ENCODE assay signal across 8 cellular contexts in genomic region chr18:11909081-11909410, GRCh38. TPM values are rescaled to one million over a fixed set of nuclear protein-coding genes. Genes with fewer than 3 reads are reported as not detected.
A peak's percentile ranks its signal among the peaks of the same experiment; 100 is the strongest.
DNase-seq lines count a peak whose midpoint lies in the region; ATAC-seq and TF ChIP-seq lines count a peak whose summit lies in the region.

No MANE protein-coding gene starts in this region.

- H3K27ac ChIP-seq in gastroesophageal sphincter (peak overlapping the region; percentile 88 to 100 (median 96)), skin epidermis (peak overlapping the region; percentile 93 to 100 (median 99))

- H3K9me3 ChIP-seq in gastroesophageal sphincter, result no peaks in the 10 kb centered on the region

- H3K4me3 ChIP-seq in gastroesophageal sphincter, result peak overlapping the region; percentile 65 to 93
- H3K4me3 ChIP-seq in skin epidermis, result peak overlapping the region; percentile 58 to 89 (median 78)

- peaks cover 0 to 11% of the 10 kb centered on the region in 2 donors for H3K36me3 ChIP-seq in gastroesophageal sphincter

- H3K4me1 ChIP-seq in gastroesophageal sphincter, result peaks cover 8 to 23% (median 9%) of the 10 kb centered on the region in 3 donors

- WGBS in gastroesophageal sphincter (ENCODE audit: low coverage in 1 of 2), 2 donors, result 0% methylated on average over 8 of the region's 8 CpGs; no CpG with 5 or more reads in 1 of the 2 donors

- ATAC-seq in gastroesophageal sphincter (no peak), HG03097 (IDR thresholded peaks at IDR 0.05; ENCODE audit: low FRiP score, unreplicated experiment) (no peak)

- no peak for TF ChIP-seq POLR2A in gastroesophageal sphincter (IDR thresholded peaks at IDR 0.05)

- DNase-seq in NCI-H2171 treated with DMSO at 0.1 percent for 48 hours (lab: John Stamatoyannopoulos, UW) (peak; percentile 40), NCI-H2171 (lab: John Stamatoyannopoulos, UW) (no peak), T-helper 9 cell (peak; percentile 13), AG08395 (ENCODE audit: low spot score) (no peak), HuH-7 (ENCODE audit: low spot score) (no peak)

- H3K27me3 ChIP-seq in gastroesophageal sphincter, result no peaks in the 10 kb centered on the region

- TF ChIP-seq EP300 in gastroesophageal sphincter (IDR thresholded peaks at IDR 0.05), result no peak

- no peak for TF ChIP-seq CTCF in gastroesophageal sphincter (IDR thresholded peaks at IDR 0.05)

RNA-seq across cellular contexts. Expression of gene MPPE1, which starts 0.9 kb away (rescaled TPM):
- 10 to 100 TPM; 19.5 to 33.8 (median 21.4) TPM for total RNA-seq in gastroesophageal sphincter

RNA-seq across cellular contexts. Expression of gene CHMP1B, which starts 57.8 kb away (rescaled TPM):
- 10 to 100 TPM; 46.0 to 71.6 (median 52.8) TPM for total RNA-seq in gastroesophageal sphincter

Comparison
In these comparisons a context has a peak if more than half of its experiments do, and no peak if none do; other contexts are left out.
1. DNase-seq: peak in NCI-H2171 treated with DMSO at 0.1 percent for 48 hours (single experiment) and T-helper 9 cell (single experiment); none in NCI-H2171 (single experiment), AG08395 (single experiment) and HuH-7 (single experiment).